Comparison of ENCODE assay signal across 9 cellular contexts in the genomic region with DNA sequence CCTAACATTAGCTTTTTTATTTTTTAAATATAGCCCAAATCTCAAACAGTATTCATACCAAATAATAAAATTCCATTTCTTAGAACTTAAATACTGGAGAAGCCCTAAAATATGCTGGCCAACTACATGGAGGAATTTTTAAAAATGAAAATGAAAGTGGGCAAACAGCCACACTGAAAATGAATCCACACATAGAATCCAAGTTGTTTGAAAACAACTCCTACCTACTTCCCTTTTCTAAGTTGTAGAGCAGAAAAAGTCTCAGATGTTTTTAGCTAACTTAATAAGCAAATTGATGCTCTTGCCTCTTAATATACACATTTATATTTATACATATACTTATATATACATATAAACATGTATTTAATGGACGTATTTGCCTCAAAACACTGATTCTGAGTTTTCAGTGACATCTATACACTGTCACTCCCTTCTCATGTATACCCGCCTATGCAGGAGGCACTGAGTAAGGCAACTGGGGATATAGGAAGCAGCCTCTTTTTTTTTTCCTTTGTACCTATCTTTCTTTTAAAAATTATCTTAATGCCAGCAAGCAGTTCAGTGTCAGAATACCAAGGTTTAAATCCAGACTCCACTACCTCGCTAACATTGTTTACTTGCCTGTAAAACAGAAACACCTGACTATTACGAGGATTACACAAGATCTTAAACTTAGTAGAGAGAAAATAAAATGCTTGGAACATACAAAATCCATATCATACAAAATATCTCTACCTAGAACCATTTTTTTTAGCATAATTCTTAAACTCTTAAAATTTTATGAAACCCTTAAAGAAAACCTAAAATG. TPM values are rescaled to one million over a fixed set of nuclear protein-coding genes. Genes with fewer than 3 reads are reported as not detected.
A peak's percentile ranks its signal among the peaks of the same experiment; 100 is the strongest.
DNase-seq lines count a peak whose midpoint lies in the region; ATAC-seq, FAIRE-seq and TF ChIP-seq lines count a peak whose summit lies in the region.
"Had no signal": no experiment of that assay in that cellular context is flagged by ENCODE, and none has a peak within 500 bp of the region (broad histone marks: within the 10 kb centered on the region; RNA-seq: fewer than 3 reads in every experiment).

No MANE protein-coding gene starts in this region.

- H3K27me3 ChIP-seq in ACC112 (ENCODE audit: insufficient read depth, low read length) (no peaks in the 10 kb centered on the region), GM12878 (replicated peaks in 1 of 2; ENCODE audit: control insufficient read depth in 2 of 2, insufficient read depth in 2 of 2, low read length in 1 of 2) (no peaks in the 10 kb centered on the region)

- no peak for FAIRE-seq in GM12878 (lab: Jason Lieb, UNC)

- H2AFZ ChIP-seq in ACC112 (ENCODE audit: low read length, unreplicated experiment) (no peak overlapping the region), GM12878 (ENCODE audit: control insufficient read depth, low read depth, low read length) (no peak overlapping the region)

- intact Hi-C loops in GM12878 (cut with micrococcal nuclease; ENCODE audit: unreplicated experiment), result no loop called here

- no peak for TF ChIP-seq POLR2A in GM12878 (IDR thresholded peaks at IDR 0.05; ENCODE audit: low read depth, low read length)

- TF ChIP-seq RAD21 in GM12878 (IDR thresholded peaks at IDR 0.05; ENCODE audit: insufficient read depth, low read depth, low read length), result no peak

- SMC1A ChIA-PET in GM12878 (lab: Charles Lee; ENCODE audit: uncharacterized antibody, unreplicated experiment), result interaction anchor here (1.0 to 2.0 kb wide), 5 partner anchors 10 to 40 kb away, joined by 3 to 7 read pairs (median 4); a partner anchor contains a TSS

- no peaks in the 10 kb centered on the region for H4K20me1 ChIP-seq in GM12878 (ENCODE audit: control insufficient read depth, insufficient read depth)

- BruUV-seq in GM12878 (replicated peaks; lab: Mats Ljungman, UMichigan), result no TSS peak

- H3K36me3 ChIP-seq in ACC112 (ENCODE audit: insufficient read depth, low read length), result no peaks in the 10 kb centered on the region
- peaks cover 0 to 2% of the 10 kb centered on the region in 2 experiments; a peak in 2 of 4 replicates for H3K36me3 ChIP-seq in GM12878 (ENCODE audit: control insufficient read depth in 2 of 2, insufficient read depth in 2 of 2, low read length in 1 of 2)

- peaks cover 36% of the 10 kb centered on the region for H3K4me1 ChIP-seq in ACC112 (ENCODE audit: control insufficient read depth, insufficient read depth, low read length, unreplicated experiment)
- peaks cover 22% of the 10 kb centered on the region; the same call in 1 of the 2 replicates for H3K4me1 ChIP-seq in GM12878 (ENCODE audit: control insufficient read depth, insufficient read depth, low read length)

- H3K4me3 ChIP-seq in ACC112 (ENCODE audit: low read depth, low read length) (peak overlapping the region; percentile 14), GM12878 (no peak overlapping the region)

- in situ Hi-C loops in GM12878 (cut with MboI), result no loop called here

- TF ChIP-seq EP300 in GM12878 (IDR thresholded peaks at IDR 0.05; ENCODE audit: borderline replicate concordance in 1 of 2, control insufficient read depth in 1 of 2, low read depth in 2 of 2, low read length in 2 of 2), result no peak

- peak overlapping the region; percentile 55 for H3K4me2 ChIP-seq in GM12878 (ENCODE audit: control insufficient read depth, insufficient read depth)

- RAD21 ChIA-PET in GM12878 (lab: Charles Lee; ENCODE audit: unreplicated experiment), result interaction anchor here (1.1 to 1.6 kb wide), 2 partner anchors 14 to 52 kb away, joined by 3 to 7 read pairs; a partner anchor contains a TSS

- H3K79me2 ChIP-seq in ACC112 (ENCODE audit: control insufficient read depth, insufficient read depth, low read length, unreplicated experiment) (peaks cover 91% of the 10 kb centered on the region), GM12878 (ENCODE audit: control insufficient read depth, insufficient read depth, low read length) (peaks cover 94% of the 10 kb centered on the region)

- CTCF ChIA-PET in GM12878 (lab: Yijun Ruan, JAX), result no interaction called here

- 58% methylated on average over 4 of the region's 4 CpGs for WGBS in GM12878 (ENCODE audit: insufficient coverage, insufficient replicate concordance, low lambda C conversion rate, missing lambda C conversion rate)

- H3K27ac ChIP-seq in ACC112 (ENCODE audit: low read depth, low read length) (peak overlapping the region; percentile 17; the same call in 1 of the 2 replicates), GM12878 (ENCODE audit: control insufficient read depth, insufficient read depth) (peak overlapping the region; percentile 15; the same call in 1 of the 2 replicates)

- ATAC-seq in HG03045 (IDR thresholded peaks at IDR 0.05; ENCODE audit: unreplicated experiment) (peak; percentile 46), GM12878 (peak; percentile 66), HG02571 (IDR thresholded peaks at IDR 0.05; ENCODE audit: unreplicated experiment) (no peak), HG03139 (IDR thresholded peaks at IDR 0.05; ENCODE audit: unreplicated experiment) (no peak)

- TF ChIP-seq CTCF in GM12878 (IDR thresholded peaks at IDR 0.05 in 2 of 3, conservative IDR thresholded peaks at IDR 0.05 in 1 of 3; ENCODE audit: control insufficient read depth in 2 of 3, extremely low read depth in 1 of 3, insufficient read depth in 1 of 3, low read depth in 3 of 3, low read length in 3 of 3), result no peak

- no peak overlapping the region; the same call in 1 of the 2 replicates for H3K9ac ChIP-seq in GM12878 (ENCODE audit: control insufficient read depth, insufficient read depth, low read length)

- POLR2A ChIA-PET in GM12878 (lab: Charles Lee), result interaction anchor here (0.9 kb wide), 1 partner anchor 11 kb away, joined by 3 read pairs; no protein-coding TSS in a partner anchor

- DNase-seq in GM12878 (ENCODE audit: low read depth, low spot score) (no peak), midbrain (lab: John Stamatoyannopoulos, UW) (peak; percentile 42), T-helper 9 cell (no peak), DMS 273 (lab: John Stamatoyannopoulos, UW; ENCODE audit: unreplicated experiment) (no peak)
- DNase-seq: NCI-H526 treated with DMSO at 0.1 percent for 48 hours had no signal

- H3K9me3 ChIP-seq in GM12878 (replicated peaks; ENCODE audit: control insufficient read depth, insufficient read depth, low read length), result peaks cover 11% of the 10 kb centered on the region

TF ChIP-seq in GM12878, 131 proteins besides CTCF, POLR2A, EP300 and RAD21 (continues in another document):
- TF ChIP-seq FOXM1 (IDR thresholded peaks at IDR 0.05; ENCODE audit: low read depth, low read length), result no peak
- TF ChIP-seq PML (IDR thresholded peaks at IDR 0.05; ENCODE audit: low read length), result no peak
- TF ChIP-seq, protein P1, sequence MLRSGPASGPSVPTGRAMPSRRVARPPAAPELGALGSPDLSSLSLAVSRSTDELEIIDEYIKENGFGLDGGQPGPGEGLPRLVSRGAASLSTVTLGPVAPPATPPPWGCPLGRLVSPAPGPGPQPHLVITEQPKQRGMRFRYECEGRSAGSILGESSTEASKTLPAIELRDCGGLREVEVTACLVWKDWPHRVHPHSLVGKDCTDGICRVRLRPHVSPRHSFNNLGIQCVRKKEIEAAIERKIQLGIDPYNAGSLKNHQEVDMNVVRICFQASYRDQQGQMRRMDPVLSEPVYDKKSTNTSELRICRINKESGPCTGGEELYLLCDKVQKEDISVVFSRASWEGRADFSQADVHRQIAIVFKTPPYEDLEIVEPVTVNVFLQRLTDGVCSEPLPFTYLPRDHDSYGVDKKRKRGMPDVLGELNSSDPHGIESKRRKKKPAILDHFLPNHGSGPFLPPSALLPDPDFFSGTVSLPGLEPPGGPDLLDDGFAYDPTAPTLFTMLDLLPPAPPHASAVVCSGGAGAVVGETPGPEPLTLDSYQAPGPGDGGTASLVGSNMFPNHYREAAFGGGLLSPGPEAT (IDR thresholded peaks at IDR 0.05; ENCODE audit: low read depth), result peak; percentile 70; the same call in 1 of the 2 replicates
- peak; percentile 76 to 80 for TF ChIP-seq IKZF2 (IDR thresholded peaks at IDR 0.05)
- TF ChIP-seq, protein P2, sequence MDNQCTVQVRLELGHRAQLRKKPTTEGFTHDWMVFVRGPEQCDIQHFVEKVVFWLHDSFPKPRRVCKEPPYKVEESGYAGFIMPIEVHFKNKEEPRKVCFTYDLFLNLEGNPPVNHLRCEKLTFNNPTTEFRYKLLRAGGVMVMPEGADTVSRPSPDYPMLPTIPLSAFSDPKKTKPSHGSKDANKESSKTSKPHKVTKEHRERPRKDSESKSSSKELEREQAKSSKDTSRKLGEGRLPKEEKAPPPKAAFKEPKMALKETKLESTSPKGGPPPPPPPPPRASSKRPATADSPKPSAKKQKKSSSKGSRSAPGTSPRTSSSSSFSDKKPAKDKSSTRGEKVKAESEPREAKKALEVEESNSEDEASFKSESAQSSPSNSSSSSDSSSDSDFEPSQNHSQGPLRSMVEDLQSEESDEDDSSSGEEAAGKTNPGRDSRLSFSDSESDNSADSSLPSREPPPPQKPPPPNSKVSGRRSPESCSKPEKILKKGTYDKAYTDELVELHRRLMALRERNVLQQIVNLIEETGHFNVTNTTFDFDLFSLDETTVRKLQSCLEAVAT (IDR thresholded peaks at IDR 0.05), result peak; percentile 78
- TF ChIP-seq NRF1 (conservative IDR thresholded peaks at IDR 0.05; ENCODE audit: low read depth, low read length), result no peak
- TF ChIP-seq SPI1 (IDR thresholded peaks at IDR 0.05; ENCODE audit: borderline replicate concordance, insufficient read depth, low read depth, low read length), result peak; percentile 36; the same call in 1 of the 2 replicates

RNA-seq across cellular contexts. Expression of a gene that starts 13.3 kb away (rescaled TPM):
- 246 and 321 TPM in 2 replicates for total RNA-seq in GM12878 (2013; cell fraction: nucleolus; rRNA removed)
- total RNA-seq in GM12878 (2014; rRNA removed) (69.4 and 86.8 TPM in 2 replicates), GM12878 (2014; rRNA removed; fragmentation: Illumina TruSeq; extraction: Trizol) (42.8 and 46.1 TPM in 2 replicates), GM12878 (2021) (47.9 and 51.9 TPM in 2 replicates)
- 19.6 TPM for polyA plus RNA-seq in GM12878 (2011; ENCODE audit: low read depth)
- polyA plus RNA-seq in GM12878 (2011; rRNA removed) (70.8 and 85.7 TPM in 2 replicates), GM12878 (2014; fragmentation: Illumina TruSeq; extraction: Trizol) (43.1 and 43.6 TPM in 2 replicates), GM12878 (2014; fragmentation: Nextera tagmentation; extraction: Ambion mirVana) (1 to 10 TPM; 6.8 to 9.8 TPM), GM12878 (2014; rRNA removed) (22.2 and 28.7 TPM in 2 replicates), GM12878 (2016; fragmentation: Nextera tagmentation; extraction: Ambion mirVana) (10 to 100 TPM; 29.2 to 31.4 TPM)
- polyA plus RNA-seq in GM12878 (2011; cell fraction: cytosol; rRNA removed), result 26.8 and 32.2 TPM in 2 replicates
- 67.8 and 75.4 TPM in 2 replicates for polyA plus RNA-seq in GM12878 (2011; cell fraction: nucleus; rRNA removed)
- 18.2 and 18.4 TPM in 2 replicates for polyA plus RNA-seq in GM12878 (2012)
- 83.1 and 96.8 TPM in 2 replicates for polyA minus RNA-seq in GM12878 (2011; rRNA and poly(A)+ RNA removed)
- polyA minus RNA-seq in GM12878 (2011; cell fraction: cytosol; rRNA and poly(A)+ RNA removed), result 27.8 and 30.6 TPM in 2 replicates
- polyA minus RNA-seq in GM12878 (2011; cell fraction: nucleus; rRNA and poly(A)+ RNA removed), result 89.8 and 92.1 TPM in 2 replicates

Comparison
In these comparisons a context has a peak if more than half of its experiments do, and no peak if none do; other contexts are left out.
1. ATAC-seq: peak in HG03045 (single experiment) and GM12878 (single experiment); none in HG02571 (single experiment) and HG03139 (single experiment).